Comparison of ENCODE assay signal across 18 cellular contexts in genomic region chr5:31598640-31599611, GRCh38. TPM values are rescaled to one million over a fixed set of nuclear protein-coding genes. Genes with fewer than 3 reads are reported as not detected.
"Had no signal": no experiment of that assay in that cellular context is flagged by ENCODE, and none has a peak within 500 bp of the region (broad histone marks: within the 10 kb centered on the region; RNA-seq: fewer than 3 reads in every experiment).

No MANE protein-coding gene starts in this region.

- H3K27ac ChIP-seq: gastrocnemius medialis, heart right ventricle, prostate gland, skin epidermis had no signal

- DNase-seq: activated CD4-positive, alpha-beta T cell treated with anti-CD3 and anti-CD28 coated beads, Interleukin-2, amount 50 U/mL, for 4 hours; activated CD8-positive, alpha-beta memory T cell treated with anti-CD3 and anti-CD28 coated beads, Interleukin-2, amount 10 ng/mL, durations not matched to agents 7 days and 5 days; activated naive CD4-positive, alpha-beta T cell treated with anti-CD3 and anti-CD28 coated beads, Interleukin-2, amount 50 U/mL, for 16 hours; activated T-cell treated with anti-CD3 and anti-CD28 coated beads, Interleukin-2, amount 50 U/mL, for 24 hours; effector memory CD8-positive, alpha-beta T cell; gastrocnemius medialis; heart right ventricle; left cardiac atrium; midbrain; right cardiac atrium; stimulated activated CD4-positive, alpha-beta T cell treated with anti-CD3 and anti-CD28 coated beads, Interleukin-15, amount 100 ng/mL, for 24 hours; stimulated activated CD4-positive, alpha-beta T cell treated with anti-CD3 and anti-CD28 coated beads, Interleukin-4, amount 100 ng/mL, for 1 hour; stimulated activated naive CD4-positive, alpha-beta T cell treated with Interleukin-2 at 50 U/mL for 16 hours had no signal

- H3K9me3 ChIP-seq: gastrocnemius medialis, heart right ventricle, prostate gland had no signal

- H3K4me1 ChIP-seq: gastrocnemius medialis, prostate gland had no signal

- ATAC-seq: activated CD4-positive, CD25-positive, alpha-beta regulatory T cell treated with anti-CD3 and anti-CD28 coated beads, Interleukin-2, amount 50 U/mL, for 24 hours; activated CD8-positive, alpha-beta memory T cell treated with anti-CD3 and anti-CD28 coated beads, Interleukin-2, amount 10 ng/mL, durations not matched to agents 7 days and 5 days; effector memory CD8-positive, alpha-beta T cell; gastrocnemius medialis; heart right ventricle; left cardiac atrium; right cardiac atrium had no signal

- H3K4me3 ChIP-seq: gastrocnemius medialis, heart right ventricle, lung, prostate gland, skin epidermis had no signal

- H3K36me3 ChIP-seq: gastrocnemius medialis, heart right ventricle, prostate gland had no signal

RNA-seq across cellular contexts. Expression of gene PDZD2, which starts 40.0 kb away (rescaled TPM):
- total RNA-seq: activated CD8-positive, alpha-beta memory T cell treated with anti-CD3 and anti-CD28 coated beads, Interleukin-2, amount 10 ng/mL, durations not matched to agents 7 days and 5 days; myocyte had no signal
